21 cellular contexts compared by ENCODE assay signal in the genomic region with DNA sequence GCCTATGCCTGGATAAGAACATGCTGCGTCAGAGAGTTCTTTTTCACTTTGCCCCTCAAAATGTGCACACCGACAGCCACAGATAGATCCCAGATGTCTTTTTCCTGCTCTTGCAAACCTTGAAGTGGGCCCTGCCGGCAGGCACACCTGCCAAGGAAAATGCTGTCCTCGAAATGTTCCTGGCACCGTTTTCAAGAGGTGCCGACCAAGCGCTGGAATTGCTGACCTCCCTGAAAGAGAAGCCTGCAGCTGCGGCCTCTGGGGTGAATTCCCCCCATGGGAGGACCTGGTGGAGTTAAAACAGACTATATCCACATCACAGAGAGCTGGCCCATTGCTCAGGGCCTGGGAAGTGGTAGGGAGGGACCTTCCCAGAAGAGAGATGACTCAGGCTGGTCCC.
"Had no signal": no experiment of that assay in that cellular context is flagged by ENCODE, and none has a peak within 500 bp of the region (broad histone marks: within the 10 kb centered on the region; RNA-seq: fewer than 3 reads in every experiment).

No MANE protein-coding gene starts in this region.

- H3K9me3 ChIP-seq: ascending aorta had no signal

- H3K4me1 ChIP-seq: ascending aorta had no signal

- ATAC-seq: activated CD4-positive, CD25-positive, alpha-beta regulatory T cell treated with anti-CD3 and anti-CD28 coated beads, Interleukin-2, amount 50 U/mL, for 24 hours; activated CD8-positive, alpha-beta T cell treated with anti-CD3 and anti-CD28 coated beads, Interleukin-2, amount 10 ng/mL, durations not matched to agents 7 days and 5 days; activated naive CD4-positive, alpha-beta T cell treated with anti-CD3 and anti-CD28 coated beads, Interleukin-2, amount 50 U/mL, for 72 hours; activated naive CD8-positive, alpha-beta T cell treated with anti-CD3 and anti-CD28 coated beads, Interleukin-2, amount 50 U/mL, for 24 hours; PC-3 had no signal

- DNase-seq: activated CD4-positive, alpha-beta T cell treated with anti-CD3 and anti-CD28 coated beads for 48 hours; activated CD4-positive, alpha-beta T cell treated with anti-CD3 and anti-CD28 coated beads, Interleukin-2, amount 50 U/mL, for 4 hours; activated CD8-positive, alpha-beta T cell treated with anti-CD3 and anti-CD28 coated beads, Interleukin-2, amount 10 ng/mL, durations not matched to agents 7 days and 5 days; activated effector memory CD4-positive, alpha-beta T cell treated with Interleukin-2 at 50 U/mL for 16 hours; activated naive CD4-positive, alpha-beta T cell treated with Interleukin-2 at 50 U/mL for 16 hours; activated naive CD8-positive, alpha-beta T cell treated with anti-CD3 and anti-CD28 coated beads, Interleukin-2, amount 50 U/mL, for 24 hours; activated T-cell treated with anti-CD3 and anti-CD28 coated beads, Interleukin-2, amount 50 U/mL, for 24 hours; amniotic stem cell; KG1; NCI-H1105 treated with DMSO at 0.1 percent for 48 hours; NCI-H146; NCI-H187 treated with DMSO at 0.1 percent for 48 hours; NCI-H2081 treated with DMSO at 0.1 percent for 48 hours; NCI-H226; NCI-H69; PC-3; SHP77 treated with DMSO at 0.1 percent for 48 hours had no signal

- H3K27ac ChIP-seq: ascending aorta had no signal

- FAIRE-seq: RCC 7860 had no signal

- H3K36me3 ChIP-seq: ascending aorta had no signal

- H3K4me3 ChIP-seq: ascending aorta had no signal

- H3K27me3 ChIP-seq: ascending aorta had no signal
